Comparison of ENCODE assay signal across 8 cellular contexts in genomic region chr6:87697581-87698552, GRCh38. TPM values are rescaled to one million over a fixed set of nuclear protein-coding genes. Genes with fewer than 3 reads are reported as not detected.
DNase-seq lines count a peak whose midpoint lies in the region; ATAC-seq, FAIRE-seq and TF ChIP-seq lines count a peak whose summit lies in the region.

No MANE protein-coding gene starts in this region.

- no peak for FAIRE-seq in K562 (lab: Jason Lieb, UNC)

- in situ Hi-C loops in K562 (cut with MboI) = no loop called here

- peaks cover 46% of the 10 kb centered on the region for H3K36me3 ChIP-seq in K562 (ENCODE audit: control insufficient read depth, insufficient read depth, low read length)
- H3K36me3 ChIP-seq in lower lobe of right lung = no peaks in the 10 kb centered on the region

- no peak for ATAC-seq in K562
- ATAC-seq in lower lobe of right lung = no peak
- no peak for ATAC-seq in GM21619 (IDR thresholded peaks at IDR 0.05; ENCODE audit: unreplicated experiment)

- H3K9me3 Mint-ChIP-seq in type B pancreatic cell = no peaks in the 10 kb centered on the region

- H3K27me3 ChIP-seq in K562 (ENCODE audit: control insufficient read depth in 2 of 2, insufficient read depth in 2 of 2, low read length in 2 of 2) = no peaks in the 10 kb centered on the region
- H3K27me3 ChIP-seq in lower lobe of right lung (ENCODE audit: low read depth) = no peaks in the 10 kb centered on the region

- no peak overlapping the region for H2AFZ ChIP-seq in K562 (ENCODE audit: low read depth, low read length)

- H3K36me3 Mint-ChIP-seq in type B pancreatic cell = peaks cover 15% of the 10 kb centered on the region

- no peak for TF ChIP-seq EP300 in K562 (IDR thresholded peaks at IDR 0.05; ENCODE audit: low read length)

- peak overlapping the region; percentile 94 for H3K4me3 Mint-ChIP-seq in type B pancreatic cell

- BruUV-seq in K562 (replicated peaks; lab: Mats Ljungman, UMichigan) = no TSS peak

- H3K4me2 ChIP-seq in K562 (ENCODE audit: insufficient read depth, low read length) = peak overlapping the region; percentile 77

- H3K9ac ChIP-seq in K562 (ENCODE audit: insufficient read depth in 1 of 2, low read depth in 2 of 2, low read length in 2 of 2) = peak overlapping the region in 1 of 2 experiments; percentile 90; a peak in 2 of 4 replicates

- POLR2A ChIA-PET in K562 (lab: Yijun Ruan, JAX) = interaction anchor here (0.5 to 7.8 kb wide), 11 partner anchors 8 to 109 kb away, joined by 3 to 77 read pairs (median 5); partner anchors contain the start of gene RARS2

- H3K9me3 ChIP-seq in K562 (replicated peaks; ENCODE audit: control insufficient read depth, insufficient read depth, low read depth, low read length) (no peaks in the 10 kb centered on the region), lower lobe of right lung (no peaks in the 10 kb centered on the region)

- no peak for TF ChIP-seq RAD21 in K562 (CRISPR knock-in tag; conservative IDR thresholded peaks at IDR 0.05 in 1 of 2, IDR thresholded peaks at IDR 0.05 in 1 of 2)

- no peak overlapping the region for H3K27ac ChIP-seq in K562 (ENCODE audit: extremely low read depth, low read depth, low read length)
- H3K27ac ChIP-seq in lower lobe of right lung = peak overlapping the region; percentile 97

- no peaks in the 10 kb centered on the region for H3K27me3 Mint-ChIP-seq in type B pancreatic cell

- H4K20me1 ChIP-seq in K562 (replicated peaks; ENCODE audit: control insufficient read depth, insufficient read depth, low read length) = peaks cover 49% of the 10 kb centered on the region

- H3K4me1 ChIP-seq in K562 (replicated peaks in 1 of 2; ENCODE audit: control insufficient read depth in 2 of 2, insufficient read depth in 2 of 2, low read length in 2 of 2) (peaks cover 0 to 8% of the 10 kb centered on the region in 2 experiments; a peak in 2 of 5 replicates), lower lobe of right lung (peaks cover 60% of the 10 kb centered on the region)

- peak overlapping the region; percentile 96 for H3K4me3 ChIP-seq in K562
- peak overlapping the region; percentile 78 for H3K4me3 ChIP-seq in lower lobe of right lung

- peak overlapping the region; percentile 57 for H3K27ac Mint-ChIP-seq in type B pancreatic cell

- H3K9me1 ChIP-seq in K562 (ENCODE audit: control insufficient read depth, insufficient read depth, low read length) = no peaks in the 10 kb centered on the region

- H3K4me1 Mint-ChIP-seq in type B pancreatic cell (ENCODE audit: unreplicated experiment) = peaks cover 40% of the 10 kb centered on the region

- peaks cover 92% of the 10 kb centered on the region for H3K79me2 ChIP-seq in K562 (ENCODE audit: control insufficient read depth, insufficient read depth, low read length)

- TF ChIP-seq CTCF in K562 (IDR thresholded peaks at IDR 0.05 in 2 of 3, conservative IDR thresholded peaks at IDR 0.05 in 1 of 3; ENCODE audit: insufficient read depth in 2 of 3, low read depth in 1 of 3, low read length in 3 of 3) (no peak), lower lobe of right lung (IDR thresholded peaks at IDR 0.05) (no peak), type B pancreatic cell (conservative IDR thresholded peaks at IDR 0.05) (no peak)

- CTCF ChIA-PET in K562 (lab: Yijun Ruan, JAX; ENCODE audit: low intra/inter-chr PET ratio) = no interaction called here

- DNase-seq in DMS153 (lab: John Stamatoyannopoulos, UW) (peak; percentile 36), DMS153 treated with DMSO at 0.1 percent for 48 hours (lab: John Stamatoyannopoulos, UW; ENCODE audit: unreplicated experiment) (no peak), NCI-H1105 (lab: John Stamatoyannopoulos, UW) (peak; percentile 45), K562 (ENCODE audit: extremely low read depth in 1 of 4, low spot score in 3 of 4) (peak in 1 of 4 experiments; percentile 14), lower lobe of right lung (no peak), type B pancreatic cell (ENCODE audit: extremely low spot score, unreplicated experiment) (no peak), GM19240 (ENCODE audit: insufficient read length, low spot score) (no peak)

- intact Hi-C loops in K562 (cut with micrococcal nuclease) = loop anchor here (10.0 kb wide), 1 partner anchor 303 kb away; no protein-coding TSS in a partner anchor
- intact Hi-C loops in lower lobe of right lung (cut with DNase I) = no loop called here

- no peak for TF ChIP-seq POLR2A in K562 (conservative IDR thresholded peaks at IDR 0.05)

- WGBS in K562 (ENCODE audit: insufficient coverage, low coverage, missing lambda C conversion rate) = 45% methylated on average over 8 of the region's 8 CpGs

TF ChIP-seq in K562, 482 proteins besides CTCF, POLR2A, EP300 and RAD21 (continues in another document):
- TF ChIP-seq SP2 (IDR thresholded peaks at IDR 0.05; ENCODE audit: extremely low read depth, low read depth, low read length, poor library complexity, severe bottlenecking) (no peak), FOSL1 (tag; conservative IDR thresholded peaks at IDR 0.05) (no peak), IRF9 (tag; IDR thresholded peaks at IDR 0.05) (no peak), HMBOX1 (IDR thresholded peaks at IDR 0.05) (no peak), MYC (IDR thresholded peaks at IDR 0.05; ENCODE audit: low read depth, low read length) (no peak), MYC (CRISPR knock-in tag; IDR thresholded peaks at IDR 0.05; ENCODE audit: borderline replicate concordance, low read depth) (no peak), FUS (optimal IDR thresholded peaks at IDR 0.05; ENCODE audit: low read depth, low read length) (no peak), FOXA3 (CRISPR knock-in tag; conservative IDR thresholded peaks at IDR 0.05 in 1 of 2, IDR thresholded peaks at IDR 0.05 in 1 of 2) (no peak), PKNOX1 (IDR thresholded peaks at IDR 0.05) (0 out of 2 replicates have a peak, but pooled peaks have one; percentile 28), BCL6 (CRISPR knock-in tag; IDR thresholded peaks at IDR 0.05) (no peak), MED1 (CRISPR knock-in tag; IDR thresholded peaks at IDR 0.05; ENCODE audit: borderline replicate concordance) (no peak), BCOR (IDR thresholded peaks at IDR 0.05) (no peak)

RNA-seq across cellular contexts. Expression of gene AKIRIN2, which starts 4.2 kb away (rescaled TPM):
- 39.9 and 72.7 TPM in 2 replicates for total RNA-seq in K562 (2011; cell fraction: chromatin; rRNA removed; ENCODE audit: low replicate concordance)
- total RNA-seq in K562 (2011; cell fraction: nucleolus; rRNA removed) = 43.6 and 44.0 TPM in 2 replicates
- 65.6 and 75.4 TPM in 2 replicates for total RNA-seq in K562 (2011; cell fraction: nucleoplasm; rRNA removed)
- total RNA-seq in K562 (2014; rRNA removed) (28.1 and 31.1 TPM in 2 replicates), K562 (2014; rRNA removed; fragmentation: Illumina TruSeq; extraction: Trizol) (20.0 and 20.3 TPM in 2 replicates), K562 (2015; rRNA removed; fragmentation: Illumina TruSeq; extraction: Trizol) (15.7 and 16.0 TPM in 2 replicates), K562 (2021) (57.4 and 63.9 TPM in 2 replicates), lower lobe of right lung (67.6 TPM), type B pancreatic cell (ENCODE audit: low replicate concordance) (57.2 and 61.7 TPM in 2 replicates)
- polyA plus RNA-seq in K562 (2011; rRNA removed) (31.8 and 34.2 TPM in 2 replicates), K562 (2014; fragmentation: Illumina TruSeq; extraction: Trizol) (37.6 and 38.8 TPM in 2 replicates), K562 (2014; fragmentation: Nextera tagmentation; extraction: Ambion mirVana) (1 to 10 TPM; 5.8 to 9.1 TPM), K562 (2014; rRNA removed) (38.3 and 47.4 TPM in 2 replicates)
- polyA plus RNA-seq in K562 (2011; cell fraction: cytosol; rRNA removed) = 17.0 and 25.7 TPM in 2 replicates
- polyA plus RNA-seq in K562 (2011; cell fraction: nucleus; rRNA removed) = 36.0 and 50.3 TPM in 2 replicates
- polyA plus RNA-seq in K562 (2012) = 49.2 and 53.0 TPM in 2 replicates
- 20.1 and 24.1 TPM in 2 replicates for polyA minus RNA-seq in K562 (2011; rRNA and poly(A)+ RNA removed)
- 21.3 and 26.2 TPM in 2 replicates for polyA minus RNA-seq in K562 (2011; cell fraction: cytosol; rRNA and poly(A)+ RNA removed)
- polyA minus RNA-seq in K562 (2011; cell fraction: nucleus; rRNA and poly(A)+ RNA removed) = 37.4 and 45.0 TPM in 2 replicates

Comparison
In these comparisons a context has a peak if more than half of its experiments do, and no peak if none do; other contexts are left out.
1. DNase-seq: peak in DMS153 (single experiment) and NCI-H1105 (single experiment); none in DMS153 treated with DMSO at 0.1 percent for 48 hours (single experiment), lower lobe of right lung (single experiment), type B pancreatic cell (single experiment) and GM19240 (single experiment).